ENCODE assay signal across 8 cellular contexts in genomic region chr19:52269338-52270261, GRCh38. TPM values are rescaled to one million over a fixed set of nuclear protein-coding genes. Genes with fewer than 3 reads are reported as not detected.
DNase-seq lines count a peak whose midpoint lies in the region; ATAC-seq, FAIRE-seq and TF ChIP-seq lines count a peak whose summit lies in the region.

Gene ZNF766 (plus strand): TSS chr19:52269587. CDS start chr19:52269614, 27 bp downstream.

- H3K4me3 ChIP-seq in right atrium auricular region (peak within 1 kb of the TSS; percentile 88 to 89), psoas muscle (peak within 1 kb of the TSS; percentile 100)

- no peaks in the 10 kb centered on the region for H3K9me3 ChIP-seq in right atrium auricular region
- no peaks in the 10 kb centered on the region for H3K9me3 ChIP-seq in psoas muscle

- intact Hi-C loops in psoas muscle (cut with DNase I): loop anchor here in 1 of 2 donors (2.0 kb wide), 1 partner anchor 27 kb away; the partner anchor contains the start of gene ZNF480

- H3K4me1 ChIP-seq in right atrium auricular region (peaks cover 0 to 20% of the 10 kb centered on the region in 2 donors), psoas muscle (peaks cover 17% of the 10 kb centered on the region)

- in situ Hi-C loops in GM13977 (cut with MboI; ENCODE audit: low pct_unique_long_range_greater_than_20kb, low sequenced_read_pairs, unreplicated experiment): no loop called here

- DNase-seq in GM13977 (ENCODE audit: low spot score) (peak; percentile 96), NCI-H187 (lab: John Stamatoyannopoulos, UW) (peak; percentile 94), T-helper 2 cell (peak; percentile 93 to 97 (median 95)), right atrium auricular region (ENCODE audit: low spot score) (peak; percentile 98), psoas muscle (peak; percentile 98 to 99), urothelium cell line (ENCODE audit: low spot score) (peak; percentile 96)

- no peaks in the 10 kb centered on the region for H3K27me3 ChIP-seq in right atrium auricular region
- H3K27me3 ChIP-seq in psoas muscle (ENCODE audit: insufficient read depth in 3 of 3, low read length in 2 of 3): no peaks in the 10 kb centered on the region

- ATAC-seq in HG02938 (IDR thresholded peaks at IDR 0.05; ENCODE audit: unreplicated experiment) (peak; percentile 93), psoas muscle (peak; percentile 100)

- FAIRE-seq in urothelium cell line (lab: Jason Lieb, UNC): peak; percentile 50

- H3K36me3 ChIP-seq in right atrium auricular region (no peaks in the 10 kb centered on the region), psoas muscle (ENCODE audit: insufficient read depth in 1 of 2, low read depth in 1 of 2) (peaks cover 0 to 12% of the 10 kb centered on the region in 2 donors)

- H3K27ac ChIP-seq in angular gyrus (ENCODE audit: low read depth, low read length) (peak within 1 kb of the TSS; percentile 81), right atrium auricular region (peak within 1 kb of the TSS; percentile 94 to 96), psoas muscle (peak within 1 kb of the TSS; percentile 97)

- 0% methylated on average over 68 to 70 of the region's 70 CpGs for WGBS in psoas muscle, 3 donors

- TF ChIP-seq CTCF in GM13977 (IDR thresholded peaks at IDR 0.05; ENCODE audit: extremely low read depth, insufficient read depth, missing control alignments) (no peak), right atrium auricular region (IDR thresholded peaks at IDR 0.05) (no peak), psoas muscle (IDR thresholded peaks at IDR 0.05) (no peak)

RNA-seq across cellular contexts. Expression of gene ZNF766, which starts in this region (rescaled TPM):
- total RNA-seq in right atrium auricular region: 1 to 10 TPM; 4.1 to 5.0 TPM
- 10 to 100 TPM in 2 of 4 donors, 1 to 10 TPM in 2; 6.3 to 10.4 (median 8.8) TPM for total RNA-seq in psoas muscle
- polyA plus RNA-seq in psoas muscle: 10 to 100 TPM in 1 of 3 donors, 1 to 10 TPM in 2; 3.6 to 10.7 (median 3.8) TPM

Comparison
In these comparisons a context has a peak if more than half of its experiments do, and no peak if none do; other contexts are left out.
1. Peak in every context shown above with its lines: DNase-seq, ATAC-seq, H3K4me3 ChIP-seq and H3K27ac ChIP-seq.